39 cellular contexts compared by ENCODE assay signal in genomic region chr19:29390742-29391141, GRCh38.
"Had no signal": no experiment of that assay in that cellular context is flagged by ENCODE, and none has a peak within 500 bp of the region (broad histone marks: within the 10 kb centered on the region; RNA-seq: fewer than 3 reads in every experiment).

No MANE protein-coding gene starts in this region.

- H3K9me3 ChIP-seq: adrenal gland, colonic mucosa had no signal

- H3K4me1 Mint-ChIP-seq: activated naive CD4-positive, alpha-beta T cell treated with anti-CD3 and anti-CD28 coated beads, Interleukin-2, amount 10 ng/mL, durations not matched to agents 7 days and 5 days; activated naive CD4-positive, alpha-beta T cell treated with anti-CD3 and anti-CD28 coated beads, Interleukin-2, amount 50 U/mL, for 24 hours; activated naive CD8-positive, alpha-beta T cell treated with anti-CD3 and anti-CD28 coated beads for 36 hours; activated naive CD8-positive, alpha-beta T cell treated with anti-CD3 and anti-CD28 coated beads, Interleukin-2, amount 10 ng/mL, durations not matched to agents 7 days and 5 days; activated naive CD8-positive, alpha-beta T cell treated with anti-CD3 and anti-CD28 coated beads, Interleukin-2, amount 50 U/mL, for 24 hours; activated T-helper 17 cell treated with anti-CD3 and anti-CD28 coated beads, Interleukin-2, amount 50 U/mL, for 72 hours; central memory CD8-positive, alpha-beta T cell had no signal

- H3K36me3 Mint-ChIP-seq: activated naive CD4-positive, alpha-beta T cell treated with anti-CD3 and anti-CD28 coated beads, Interleukin-2, amount 10 ng/mL, durations not matched to agents 7 days and 5 days; activated naive CD8-positive, alpha-beta T cell; activated naive CD8-positive, alpha-beta T cell treated with anti-CD3 and anti-CD28 coated beads for 36 hours; activated naive CD8-positive, alpha-beta T cell treated with anti-CD3 and anti-CD28 coated beads, Interleukin-2, amount 10 ng/mL, durations not matched to agents 7 days and 5 days; brain had no signal

- DNase-seq: activated effector memory CD4-positive, alpha-beta T cell treated with anti-CD3 and anti-CD28 coated beads, Interleukin-2, amount 50 U/mL, for 16 hours; activated effector memory CD4-positive, alpha-beta T cell treated with Interleukin-2 at 50 U/mL for 16 hours; activated gamma-delta T cell; activated gamma-delta T cell treated with Interleukin-2 at 50 U/mL for 16 hours; activated naive CD4-positive, alpha-beta T cell; activated naive CD4-positive, alpha-beta T cell treated with anti-CD3 and anti-CD28 coated beads for 36 hours; activated naive CD4-positive, alpha-beta T cell treated with anti-CD3 and anti-CD28 coated beads, Interleukin-2, amount 10 ng/mL, durations not matched to agents 7 days and 5 days; activated naive CD4-positive, alpha-beta T cell treated with anti-CD3 and anti-CD28 coated beads, Interleukin-2, amount 50 U/mL, for 16 hours; activated naive CD8-positive, alpha-beta T cell treated with anti-CD3 and anti-CD28 coated beads for 36 hours; activated naive CD8-positive, alpha-beta T cell treated with anti-CD3 and anti-CD28 coated beads, Interleukin-2, amount 10 ng/mL, durations not matched to agents 7 days and 5 days; activated naive CD8-positive, alpha-beta T cell treated with anti-CD3 and anti-CD28 coated beads, Interleukin-2, amount 50 U/mL, for 24 hours; activated T-cell treated with anti-CD3 and anti-CD28 coated beads, Interleukin-2, amount 50 U/mL, for 4 hours; activated T-cell treated with anti-CD3 and anti-CD28 coated beads, Interleukin-2, amount 50 U/mL, for 48 hours; activated T-cell treated with anti-CD3 and anti-CD28 coated beads, Interleukin-2, amount 50 U/mL, for 72 hours; adrenal gland; amniotic stem cell; amygdala; anterior cingulate cortex; aorta; body of pancreas; brain microvascular endothelial cell; caudate nucleus; central memory CD4-positive, alpha-beta T cell; cerebellar nuclear complex; colonic mucosa had no signal

- H3K27ac ChIP-seq: adrenal gland, ascending aorta, body of pancreas, brain microvascular endothelial cell, breast epithelium, cardiac muscle cell, colonic mucosa had no signal

- H3K4me3 ChIP-seq: adrenal gland, ascending aorta, body of pancreas, breast epithelium, cardiac muscle cell, colonic mucosa had no signal

- H3K27me3 ChIP-seq: adrenal gland, ascending aorta, body of pancreas, brain microvascular endothelial cell, cardiac muscle cell, colonic mucosa had no signal

- ATAC-seq: activated naive CD4-positive, alpha-beta T cell treated with anti-CD3 and anti-CD28 coated beads, Interleukin-2, amount 50 U/mL, for 72 hours; activated naive CD8-positive, alpha-beta T cell treated with anti-CD3 and anti-CD28 coated beads, Interleukin-2, amount 50 U/mL, for 24 hours; activated T-cell treated with anti-CD3 and anti-CD28 coated beads, Interleukin-2, amount 50 U/mL, for 4 hours; activated T-cell treated with anti-CD3 and anti-CD28 coated beads, Interleukin-2, amount 50 U/mL, for 72 hours; activated T-helper 17 cell treated with anti-CD3 and anti-CD28 coated beads, Interleukin-2, amount 50 U/mL, for 72 hours; body of pancreas had no signal

- H3K27me3 Mint-ChIP-seq: activated naive CD4-positive, alpha-beta T cell treated with anti-CD3 and anti-CD28 coated beads, Interleukin-2, amount 10 ng/mL, durations not matched to agents 7 days and 5 days; activated naive CD8-positive, alpha-beta T cell; activated naive CD8-positive, alpha-beta T cell treated with anti-CD3 and anti-CD28 coated beads, Interleukin-2, amount 50 U/mL, for 24 hours had no signal

- H3K36me3 ChIP-seq: adrenal gland, ascending aorta, brain microvascular endothelial cell, breast epithelium, cardiac muscle cell, colonic mucosa had no signal

- H3K9me3 Mint-ChIP-seq: activated naive CD4-positive, alpha-beta T cell treated with anti-CD3 and anti-CD28 coated beads, Interleukin-2, amount 50 U/mL, for 24 hours had no signal

- H3K27ac Mint-ChIP-seq: activated naive CD4-positive, alpha-beta T cell treated with anti-CD3 and anti-CD28 coated beads for 36 hours; activated naive CD4-positive, alpha-beta T cell treated with anti-CD3 and anti-CD28 coated beads, Interleukin-2, amount 10 ng/mL, durations not matched to agents 7 days and 5 days; activated naive CD4-positive, alpha-beta T cell treated with anti-CD3 and anti-CD28 coated beads, Interleukin-2, amount 50 U/mL, for 24 hours; activated naive CD4-positive, alpha-beta T cell treated with anti-CD3 and anti-CD28 coated beads, Interleukin-2, amount 50 U/mL, for 72 hours; activated naive CD8-positive, alpha-beta T cell; activated naive CD8-positive, alpha-beta T cell treated with anti-CD3 and anti-CD28 coated beads for 36 hours; activated naive CD8-positive, alpha-beta T cell treated with anti-CD3 and anti-CD28 coated beads, Interleukin-2, amount 10 ng/mL, durations not matched to agents 7 days and 5 days; activated naive CD8-positive, alpha-beta T cell treated with anti-CD3 and anti-CD28 coated beads, Interleukin-2, amount 50 U/mL, for 24 hours; activated T-cell treated with anti-CD3 and anti-CD28 coated beads, Interleukin-2, amount 50 U/mL, for 72 hours; activated T-helper 1 cell treated with anti-CD3 and anti-CD28 coated beads, Interleukin-12 subunit alpha, Interleukin-12 subunit beta, Interleukin-2, Interleukin-4 antibody, amounts not matched to agents 30 ng/mL and 10 ng/mL and 1 ng/mL, durations not matched to agents 14 hours and 24 hours and 36 hours; activated T-helper 17 cell treated with anti-CD3 and anti-CD28 coated beads, Interleukin-2, amount 50 U/mL, for 72 hours; activated T-helper 2 cell treated with anti-CD3 and anti-CD28 coated beads, Interferon-gamma antibody, Interleukin-2, Interleukin-4, amounts not matched to agents 10 μg/mL and 5 μg/mL and 100 μg/mL, durations not matched to agents 14 hours and 24 hours and 36 hours; brain had no signal

- H3K4me3 Mint-ChIP-seq: activated naive CD4-positive, alpha-beta T cell treated with anti-CD3 and anti-CD28 coated beads for 36 hours; activated naive CD4-positive, alpha-beta T cell treated with anti-CD3 and anti-CD28 coated beads, Interleukin-2, amount 10 ng/mL, durations not matched to agents 7 days and 5 days; activated naive CD4-positive, alpha-beta T cell treated with anti-CD3 and anti-CD28 coated beads, Interleukin-2, amount 50 U/mL, for 24 hours; activated naive CD8-positive, alpha-beta T cell; activated naive CD8-positive, alpha-beta T cell treated with anti-CD3 and anti-CD28 coated beads for 36 hours; activated naive CD8-positive, alpha-beta T cell treated with anti-CD3 and anti-CD28 coated beads, Interleukin-2, amount 10 ng/mL, durations not matched to agents 7 days and 5 days; activated naive CD8-positive, alpha-beta T cell treated with anti-CD3 and anti-CD28 coated beads, Interleukin-2, amount 50 U/mL, for 24 hours; activated T-cell treated with anti-CD3 and anti-CD28 coated beads, Interleukin-2, amount 50 U/mL, for 4 hours; activated T-cell treated with anti-CD3 and anti-CD28 coated beads, Interleukin-2, amount 50 U/mL, for 72 hours; activated T-helper 1 cell treated with anti-CD3 and anti-CD28 coated beads, Interleukin-12 subunit alpha, Interleukin-12 subunit beta, Interleukin-2, Interleukin-4 antibody, amounts not matched to agents 30 ng/mL and 10 ng/mL and 1 ng/mL, durations not matched to agents 14 hours and 24 hours and 36 hours; activated T-helper 17 cell treated with anti-CD3 and anti-CD28 coated beads, Interleukin-2, amount 50 U/mL, for 72 hours; brain; central memory CD8-positive, alpha-beta T cell had no signal

- H3K4me1 ChIP-seq: adrenal gland, ascending aorta, body of pancreas, breast epithelium, colonic mucosa had no signal

- FAIRE-seq: astrocyte, bronchial epithelial cell, colon had no signal
